In the genomic region with DNA sequence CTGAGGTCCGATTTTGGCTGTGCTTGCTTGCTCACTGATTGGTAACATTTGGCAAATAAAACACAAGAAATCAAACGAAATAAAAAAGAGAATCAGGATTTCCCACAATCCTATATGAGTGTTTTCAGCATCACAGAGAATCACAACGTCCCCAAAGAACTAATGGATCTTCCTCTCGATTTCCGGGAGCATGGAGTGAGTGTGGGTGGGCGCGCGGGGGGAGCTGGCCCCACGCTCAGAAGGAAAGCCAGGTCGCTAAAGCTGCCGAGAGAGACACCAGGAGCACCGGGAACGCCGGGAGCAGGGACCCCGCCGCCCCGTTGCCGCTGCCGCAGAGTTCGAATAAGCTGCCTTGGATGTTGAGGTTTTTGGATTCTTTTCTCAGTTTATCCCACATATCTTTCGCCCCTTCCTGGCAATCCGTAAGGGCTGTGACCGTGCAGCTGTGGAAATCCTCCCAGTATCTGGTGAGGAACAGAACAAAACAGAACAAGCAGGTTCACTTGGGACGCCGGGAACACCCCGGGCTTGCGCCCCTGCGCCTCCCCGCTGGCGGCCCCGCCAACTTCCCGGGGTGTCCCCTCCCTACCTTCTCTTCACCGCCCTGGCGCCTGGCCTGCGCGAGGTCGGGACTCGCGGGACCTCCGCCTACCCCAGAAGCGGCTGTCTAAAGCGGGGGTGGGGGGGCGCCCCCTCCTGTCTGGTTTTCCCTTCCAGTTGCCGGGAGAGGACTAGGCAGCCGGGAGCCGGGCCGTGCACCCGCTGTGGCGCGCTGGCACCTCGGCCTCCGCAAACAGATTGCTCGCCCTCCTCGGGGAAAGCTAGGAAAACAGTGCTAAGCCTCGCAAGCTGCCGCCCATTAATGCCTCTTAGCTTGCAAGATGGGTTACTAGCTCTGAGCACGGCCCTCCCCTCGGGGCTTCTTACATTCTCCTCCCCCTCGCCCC, we compare ENCODE assay signal across 9 cellular contexts. TPM values are rescaled to one million over a fixed set of nuclear protein-coding genes. Genes with fewer than 3 reads are reported as not detected.
DNase-seq lines count a peak whose midpoint lies in the region; ATAC-seq and TF ChIP-seq lines count a peak whose summit lies in the region.
"Had no signal": no experiment of that assay in that cellular context is flagged by ENCODE, and none has a peak within 500 bp of the region (broad histone marks: within the 10 kb centered on the region; RNA-seq: fewer than 3 reads in every experiment).

No MANE protein-coding gene starts in this region.

- H3K36me3 Mint-ChIP-seq in activated T-helper 17 cell treated with anti-CD3 and anti-CD28 coated beads, Interleukin-2, amount 50 U/mL, for 72 hours (ENCODE audit: low read depth), result peaks cover 40% of the 10 kb centered on the region

- peaks cover 46% of the 10 kb centered on the region for H3K4me1 Mint-ChIP-seq in activated T-helper 17 cell treated with anti-CD3 and anti-CD28 coated beads, Interleukin-2, amount 50 U/mL, for 72 hours

- TF ChIP-seq CTCF in smooth muscle cell (IDR thresholded peaks at IDR 0.05; ENCODE audit: borderline replicate concordance, insufficient read depth, poor library complexity, severe bottlenecking), result peak; percentile 10

- peak overlapping the region; percentile 8 for H3K4me3 ChIP-seq in iPS-11a (ENCODE audit: low read depth, low read length)
- H3K4me3 ChIP-seq in smooth muscle cell, result peak overlapping the region; percentile 28

- 3% methylated on average over 58 of the region's 59 CpGs for WGBS in smooth muscle cell (ENCODE audit: low lambda C conversion rate)

- no peaks in the 10 kb centered on the region for H3K9me3 ChIP-seq in smooth muscle cell (replicated peaks; ENCODE audit: low read depth)

- no peaks in the 10 kb centered on the region for H3K36me3 ChIP-seq in smooth muscle cell (ENCODE audit: low read depth)

- H3K27me3 Mint-ChIP-seq in activated T-helper 17 cell treated with anti-CD3 and anti-CD28 coated beads, Interleukin-2, amount 50 U/mL, for 72 hours, result peaks cover 70% of the 10 kb centered on the region

- peaks cover 54% of the 10 kb centered on the region for H3K4me1 ChIP-seq in smooth muscle cell (ENCODE audit: low read depth)

- no peak overlapping the region for H2AFZ ChIP-seq in smooth muscle cell (ENCODE audit: low read depth)

- ATAC-seq in activated T-helper 17 cell treated with anti-CD3 and anti-CD28 coated beads, Interleukin-2, amount 50 U/mL, for 72 hours (replicated peaks), result no peak
- ATAC-seq in GM21515 (IDR thresholded peaks at IDR 0.05; ENCODE audit: unreplicated experiment), result no peak

- H3K27ac Mint-ChIP-seq in activated T-helper 17 cell treated with anti-CD3 and anti-CD28 coated beads, Interleukin-2, amount 50 U/mL, for 72 hours, result no peak overlapping the region

- H3K9me3 Mint-ChIP-seq in activated T-helper 17 cell treated with anti-CD3 and anti-CD28 coated beads, Interleukin-2, amount 50 U/mL, for 72 hours, result peaks cover 5% of the 10 kb centered on the region

- peak overlapping the region; percentile 82 for H3K4me3 Mint-ChIP-seq in activated T-helper 17 cell treated with anti-CD3 and anti-CD28 coated beads, Interleukin-2, amount 50 U/mL, for 72 hours

- no peak overlapping the region for H3K27ac ChIP-seq in smooth muscle cell (ENCODE audit: low read depth)
- H3K27ac ChIP-seq: 22Rv1 had no signal

- H3K9ac ChIP-seq in smooth muscle cell (ENCODE audit: low read depth), result no peak overlapping the region

- H3K27me3 ChIP-seq in smooth muscle cell (ENCODE audit: low read depth), result peaks cover 100% of the 10 kb centered on the region

- no peaks in the 10 kb centered on the region for H3K79me2 ChIP-seq in smooth muscle cell (ENCODE audit: low read depth)

- peak; percentile 23 for DNase-seq in DMS53 (lab: John Stamatoyannopoulos, UW)
- no peak for DNase-seq in DMS53 treated with DMSO at 0.1 percent for 48 hours (lab: John Stamatoyannopoulos, UW; ENCODE audit: unreplicated experiment)
- no peak for DNase-seq in smooth muscle cell (lab: John Stamatoyannopoulos, UW; ENCODE audit: unreplicated experiment)
- no peak for DNase-seq in NCI-H1092 (lab: John Stamatoyannopoulos, UW)
- DNase-seq in NCI-H774 (lab: John Stamatoyannopoulos, UW), result no peak

- H3K4me2 ChIP-seq in smooth muscle cell, result peak overlapping the region; percentile 69

- no peaks in the 10 kb centered on the region for H3F3A ChIP-seq in smooth muscle cell (ENCODE audit: low read depth)

- no peaks in the 10 kb centered on the region for H4K20me1 ChIP-seq in smooth muscle cell (ENCODE audit: low read depth)

RNA-seq across cellular contexts. Expression of gene NRN1, which starts 7.7 kb away (rescaled TPM):
- total RNA-seq in activated T-helper 17 cell treated with anti-CD3 and anti-CD28 coated beads, Interleukin-2, amount 50 U/mL, for 72 hours, result 10 to 100 TPM in 1 of 2 donors, 1 to 10 TPM in 1; 1.1 to 14.7 TPM
- total RNA-seq in smooth muscle cell, result not detected in 2 replicates
- polyA plus RNA-seq in smooth muscle cell, result 0.27 TPM in 1 of 2 replicates, not detected in the other
